2 cellular contexts compared by ENCODE assay signal in genomic region chr1:9248341-9249262, GRCh38.
TF ChIP-seq lines count a peak whose summit lies in the region.

No MANE protein-coding gene starts in this region.

TF ChIP-seq in HEK293, 187 proteins besides CTCF, POLR2A, EP300 and RAD21:
- TF ChIP-seq PRDM10 (tag by site-specific recombination; IDR thresholded peaks at IDR 0.05) = no peak
- TF ChIP-seq ZNF146 (tag by site-specific recombination; IDR thresholded peaks at IDR 0.05) = no peak
- TF ChIP-seq ZNF777 (tag by site-specific recombination; IDR thresholded peaks at IDR 0.05; ENCODE audit: borderline replicate concordance) = no peak
- peak; percentile 41; the same call in 1 of the 2 replicates for TF ChIP-seq SCRT2 (tag by site-specific recombination; IDR thresholded peaks at IDR 0.05)
- no peak for TF ChIP-seq BCL6B (tag by site-specific recombination; IDR thresholded peaks at IDR 0.05)
- TF ChIP-seq GLIS1 (tag by site-specific recombination; IDR thresholded peaks at IDR 0.05) = peak; percentile 14; the same call in 1 of the 2 replicates

TF ChIP-seq in HepG2, 621 proteins besides CTCF, POLR2A, EP300 and RAD21:
- TF ChIP-seq FOXP1 (IDR thresholded peaks at IDR 0.05) = no peak
- TF ChIP-seq FOXP1 (CRISPR knock-in tag; IDR thresholded peaks at IDR 0.05) = no peak
- TF ChIP-seq LCORL (IDR thresholded peaks at IDR 0.05) = no peak
- TF ChIP-seq LCORL (CRISPR knock-in tag; IDR thresholded peaks at IDR 0.05) = peak; percentile 16; the same call in 1 of the 2 replicates
- TF ChIP-seq SP4 (CRISPR knock-in tag; IDR thresholded peaks at IDR 0.05) = 0 out of 2 replicates have a peak, but pooled peaks have one; percentile 38
- no peak for TF ChIP-seq IKZF1 (IDR thresholded peaks at IDR 0.05)
- TF ChIP-seq ONECUT2 (CRISPR knock-in tag; IDR thresholded peaks at IDR 0.05) = no peak
- no peak for TF ChIP-seq ZNF678 (CRISPR knock-in tag; IDR thresholded peaks at IDR 0.05)
- no peak for TF ChIP-seq KMT2B (CRISPR knock-in tag; IDR thresholded peaks at IDR 0.05)
- no peak for TF ChIP-seq KAT8 (CRISPR knock-in tag; IDR thresholded peaks at IDR 0.05)
- no peak for TF ChIP-seq SOX13 (IDR thresholded peaks at IDR 0.05)
- TF ChIP-seq SOX13 (CRISPR knock-in tag; conservative IDR thresholded peaks at IDR 0.05 in 1 of 2, IDR thresholded peaks at IDR 0.05 in 1 of 2) = no peak
- no peak for TF ChIP-seq E2F5 (CRISPR knock-in tag; conservative IDR thresholded peaks at IDR 0.05)
- no peak for TF ChIP-seq NFYC (CRISPR knock-in tag; IDR thresholded peaks at IDR 0.05)
- no peak for TF ChIP-seq SMYD3 (CRISPR knock-in tag; IDR thresholded peaks at IDR 0.05)
- no peak for TF ChIP-seq ZNF75D (CRISPR knock-in tag; IDR thresholded peaks at IDR 0.05; ENCODE audit: borderline replicate concordance)
- no peak for TF ChIP-seq ZFP82 (CRISPR knock-in tag; IDR thresholded peaks at IDR 0.05; ENCODE audit: borderline replicate concordance)
- no peak for TF ChIP-seq PAF1 (CRISPR knock-in tag; IDR thresholded peaks at IDR 0.05)
- no peak for TF ChIP-seq IKZF5 (CRISPR knock-in tag; IDR thresholded peaks at IDR 0.05)
- no peak for TF ChIP-seq ZNF317 (CRISPR knock-in tag; IDR thresholded peaks at IDR 0.05)
